ENCODE assay signal across 1 cellular context in the genomic region with DNA sequence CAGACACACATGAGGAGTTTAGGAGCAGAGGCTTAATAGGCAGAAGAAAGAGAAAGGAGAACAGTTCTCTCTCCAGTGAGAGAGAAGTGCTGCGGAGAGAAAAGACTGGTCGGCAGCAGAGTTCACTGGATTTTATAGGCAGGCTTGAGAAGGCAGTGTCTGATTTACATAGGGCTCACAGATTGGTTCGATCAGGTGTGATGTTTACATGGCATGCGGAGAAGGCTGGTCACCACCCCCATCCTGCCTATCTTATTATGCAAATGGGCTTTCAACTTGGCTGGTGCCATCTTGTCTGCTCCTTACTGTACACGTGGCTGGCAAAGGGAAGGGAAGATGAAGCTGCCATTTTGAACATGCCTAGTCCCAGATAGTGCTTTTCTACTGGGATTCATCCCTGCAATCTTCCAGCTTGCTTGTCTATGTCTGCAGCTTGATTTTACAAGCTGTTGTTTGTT.
A peak's percentile ranks its signal among the peaks of the same experiment; 100 is the strongest.
TF ChIP-seq lines count a peak whose summit lies in the region.

No MANE protein-coding gene starts in this region.

TF ChIP-seq in K562, 482 proteins besides CTCF, POLR2A, EP300 and RAD21 (continued from another document and continues in another):
- TF ChIP-seq SMC3 (conservative IDR thresholded peaks at IDR 0.05; ENCODE audit: insufficient read depth, low read depth, low read length) (no peak), FUS (optimal IDR thresholded peaks at IDR 0.05; ENCODE audit: low read depth, low read length) (no peak), SIN3B (IDR thresholded peaks at IDR 0.05; ENCODE audit: low read depth) (no peak), ZNF586 (CRISPR knock-in tag; conservative IDR thresholded peaks at IDR 0.05) (no peak), CHD4 (IDR thresholded peaks at IDR 0.05; ENCODE audit: insufficient read depth, insufficient replicate concordance, low read depth, low read length, poor library complexity, severe bottlenecking) (no peak), ZNF778 (CRISPR knock-in tag; IDR thresholded peaks at IDR 0.05) (no peak), NFXL1 (CRISPR knock-in tag; IDR thresholded peaks at IDR 0.05) (no peak), NR2F6 (CRISPR knock-in tag; IDR thresholded peaks at IDR 0.05) (no peak), SREBF2 (CRISPR knock-in tag; IDR thresholded peaks at IDR 0.05) (no peak), ELF2 (CRISPR knock-in tag; IDR thresholded peaks at IDR 0.05) (no peak), ZNF140 (CRISPR knock-in tag; IDR thresholded peaks at IDR 0.05) (no peak), EHMT2 (IDR thresholded peaks at IDR 0.05) (peak; percentile 31; the same call in 1 of the 2 replicates), MED1 (CRISPR knock-in tag; IDR thresholded peaks at IDR 0.05; ENCODE audit: borderline replicate concordance) (no peak), CBX3 (IDR thresholded peaks at IDR 0.05; ENCODE audit: borderline replicate concordance in 1 of 2, low read length in 2 of 2) (no peak), DNMT1 (IDR thresholded peaks at IDR 0.05) (no peak), ESRRA (IDR thresholded peaks at IDR 0.05; ENCODE audit: borderline replicate concordance, low read depth) (no peak), CBX2 (IDR thresholded peaks at IDR 0.05; ENCODE audit: insufficient read depth, low read length, poor library complexity, severe bottlenecking) (no peak), HNRNPUL1 (IDR thresholded peaks at IDR 0.05; ENCODE audit: low read length) (no peak), ZNF174 (CRISPR knock-in tag; IDR thresholded peaks at IDR 0.05) (no peak), ZKSCAN8 (CRISPR knock-in tag; IDR thresholded peaks at IDR 0.05) (no peak), BHLHE40 (IDR thresholded peaks at IDR 0.05; ENCODE audit: low read length) (peak; percentile 32; the same call in 1 of the 2 replicates), POLR3A (IDR thresholded peaks at IDR 0.05; ENCODE audit: borderline replicate concordance, extremely low read depth, insufficient read depth, insufficient read length) (no peak)
- TF ChIP-seq, protein P1, sequence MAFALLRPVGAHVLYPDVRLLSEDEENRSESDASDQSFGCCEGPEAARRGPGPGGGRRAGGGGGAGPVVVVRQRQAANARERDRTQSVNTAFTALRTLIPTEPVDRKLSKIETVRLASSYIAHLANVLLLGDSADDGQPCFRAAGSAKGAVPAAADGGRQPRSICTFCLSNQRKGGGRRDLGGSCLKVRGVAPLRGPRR (CRISPR knock-in tag; IDR thresholded peaks at IDR 0.05) = no peak
- TF ChIP-seq, protein P2, sequence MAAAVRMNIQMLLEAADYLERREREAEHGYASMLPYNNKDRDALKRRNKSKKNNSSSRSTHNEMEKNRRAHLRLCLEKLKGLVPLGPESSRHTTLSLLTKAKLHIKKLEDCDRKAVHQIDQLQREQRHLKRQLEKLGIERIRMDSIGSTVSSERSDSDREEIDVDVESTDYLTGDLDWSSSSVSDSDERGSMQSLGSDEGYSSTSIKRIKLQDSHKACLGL (CRISPR knock-in tag; IDR thresholded peaks at IDR 0.05; ENCODE audit: borderline replicate concordance, poor library complexity, severe bottlenecking) = no peak
- TF ChIP-seq, protein P3, sequence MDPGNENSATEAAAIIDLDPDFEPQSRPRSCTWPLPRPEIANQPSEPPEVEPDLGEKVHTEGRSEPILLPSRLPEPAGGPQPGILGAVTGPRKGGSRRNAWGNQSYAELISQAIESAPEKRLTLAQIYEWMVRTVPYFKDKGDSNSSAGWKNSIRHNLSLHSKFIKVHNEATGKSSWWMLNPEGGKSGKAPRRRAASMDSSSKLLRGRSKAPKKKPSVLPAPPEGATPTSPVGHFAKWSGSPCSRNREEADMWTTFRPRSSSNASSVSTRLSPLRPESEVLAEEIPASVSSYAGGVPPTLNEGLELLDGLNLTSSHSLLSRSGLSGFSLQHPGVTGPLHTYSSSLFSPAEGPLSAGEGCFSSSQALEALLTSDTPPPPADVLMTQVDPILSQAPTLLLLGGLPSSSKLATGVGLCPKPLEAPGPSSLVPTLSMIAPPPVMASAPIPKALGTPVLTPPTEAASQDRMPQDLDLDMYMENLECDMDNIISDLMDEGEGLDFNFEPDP (CRISPR knock-in tag; IDR thresholded peaks at IDR 0.05) = no peak
- TF ChIP-seq, protein P4, sequence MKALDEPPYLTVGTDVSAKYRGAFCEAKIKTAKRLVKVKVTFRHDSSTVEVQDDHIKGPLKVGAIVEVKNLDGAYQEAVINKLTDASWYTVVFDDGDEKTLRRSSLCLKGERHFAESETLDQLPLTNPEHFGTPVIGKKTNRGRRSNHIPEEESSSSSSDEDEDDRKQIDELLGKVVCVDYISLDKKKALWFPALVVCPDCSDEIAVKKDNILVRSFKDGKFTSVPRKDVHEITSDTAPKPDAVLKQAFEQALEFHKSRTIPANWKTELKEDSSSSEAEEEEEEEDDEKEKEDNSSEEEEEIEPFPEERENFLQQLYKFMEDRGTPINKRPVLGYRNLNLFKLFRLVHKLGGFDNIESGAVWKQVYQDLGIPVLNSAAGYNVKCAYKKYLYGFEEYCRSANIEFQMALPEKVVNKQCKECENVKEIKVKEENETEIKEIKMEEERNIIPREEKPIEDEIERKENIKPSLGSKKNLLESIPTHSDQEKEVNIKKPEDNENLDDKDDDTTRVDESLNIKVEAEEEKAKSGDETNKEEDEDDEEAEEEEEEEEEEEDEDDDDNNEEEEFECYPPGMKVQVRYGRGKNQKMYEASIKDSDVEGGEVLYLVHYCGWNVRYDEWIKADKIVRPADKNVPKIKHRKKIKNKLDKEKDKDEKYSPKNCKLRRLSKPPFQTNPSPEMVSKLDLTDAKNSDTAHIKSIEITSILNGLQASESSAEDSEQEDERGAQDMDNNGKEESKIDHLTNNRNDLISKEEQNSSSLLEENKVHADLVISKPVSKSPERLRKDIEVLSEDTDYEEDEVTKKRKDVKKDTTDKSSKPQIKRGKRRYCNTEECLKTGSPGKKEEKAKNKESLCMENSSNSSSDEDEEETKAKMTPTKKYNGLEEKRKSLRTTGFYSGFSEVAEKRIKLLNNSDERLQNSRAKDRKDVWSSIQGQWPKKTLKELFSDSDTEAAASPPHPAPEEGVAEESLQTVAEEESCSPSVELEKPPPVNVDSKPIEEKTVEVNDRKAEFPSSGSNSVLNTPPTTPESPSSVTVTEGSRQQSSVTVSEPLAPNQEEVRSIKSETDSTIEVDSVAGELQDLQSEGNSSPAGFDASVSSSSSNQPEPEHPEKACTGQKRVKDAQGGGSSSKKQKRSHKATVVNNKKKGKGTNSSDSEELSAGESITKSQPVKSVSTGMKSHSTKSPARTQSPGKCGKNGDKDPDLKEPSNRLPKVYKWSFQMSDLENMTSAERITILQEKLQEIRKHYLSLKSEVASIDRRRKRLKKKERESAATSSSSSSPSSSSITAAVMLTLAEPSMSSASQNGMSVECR (CRISPR knock-in tag; IDR thresholded peaks at IDR 0.05) = no peak
- TF ChIP-seq, protein P5, sequence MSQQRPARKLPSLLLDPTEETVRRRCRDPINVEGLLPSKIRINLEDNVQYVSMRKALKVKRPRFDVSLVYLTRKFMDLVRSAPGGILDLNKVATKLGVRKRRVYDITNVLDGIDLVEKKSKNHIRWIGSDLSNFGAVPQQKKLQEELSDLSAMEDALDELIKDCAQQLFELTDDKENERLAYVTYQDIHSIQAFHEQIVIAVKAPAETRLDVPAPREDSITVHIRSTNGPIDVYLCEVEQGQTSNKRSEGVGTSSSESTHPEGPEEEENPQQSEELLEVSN (IDR thresholded peaks at IDR 0.05; ENCODE audit: borderline replicate concordance in 1 of 2, extremely low read depth in 1 of 2, insufficient read depth in 1 of 2, insufficient read length in 1 of 2, low read depth in 1 of 2, low read length in 1 of 2, poor library complexity in 1 of 2, severe bottlenecking in 1 of 2) = peak in 1 of 2 experiments; percentile 27
- TF ChIP-seq, protein P6, sequence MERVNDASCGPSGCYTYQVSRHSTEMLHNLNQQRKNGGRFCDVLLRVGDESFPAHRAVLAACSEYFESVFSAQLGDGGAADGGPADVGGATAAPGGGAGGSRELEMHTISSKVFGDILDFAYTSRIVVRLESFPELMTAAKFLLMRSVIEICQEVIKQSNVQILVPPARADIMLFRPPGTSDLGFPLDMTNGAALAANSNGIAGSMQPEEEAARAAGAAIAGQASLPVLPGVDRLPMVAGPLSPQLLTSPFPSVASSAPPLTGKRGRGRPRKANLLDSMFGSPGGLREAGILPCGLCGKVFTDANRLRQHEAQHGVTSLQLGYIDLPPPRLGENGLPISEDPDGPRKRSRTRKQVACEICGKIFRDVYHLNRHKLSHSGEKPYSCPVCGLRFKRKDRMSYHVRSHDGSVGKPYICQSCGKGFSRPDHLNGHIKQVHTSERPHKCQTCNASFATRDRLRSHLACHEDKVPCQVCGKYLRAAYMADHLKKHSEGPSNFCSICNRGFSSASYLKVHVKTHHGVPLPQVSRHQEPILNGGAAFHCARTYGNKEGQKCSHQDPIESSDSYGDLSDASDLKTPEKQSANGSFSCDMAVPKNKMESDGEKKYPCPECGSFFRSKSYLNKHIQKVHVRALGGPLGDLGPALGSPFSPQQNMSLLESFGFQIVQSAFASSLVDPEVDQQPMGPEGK (CRISPR knock-in tag; IDR thresholded peaks at IDR 0.05; ENCODE audit: borderline replicate concordance) = no peak
- TF ChIP-seq, protein P7, sequence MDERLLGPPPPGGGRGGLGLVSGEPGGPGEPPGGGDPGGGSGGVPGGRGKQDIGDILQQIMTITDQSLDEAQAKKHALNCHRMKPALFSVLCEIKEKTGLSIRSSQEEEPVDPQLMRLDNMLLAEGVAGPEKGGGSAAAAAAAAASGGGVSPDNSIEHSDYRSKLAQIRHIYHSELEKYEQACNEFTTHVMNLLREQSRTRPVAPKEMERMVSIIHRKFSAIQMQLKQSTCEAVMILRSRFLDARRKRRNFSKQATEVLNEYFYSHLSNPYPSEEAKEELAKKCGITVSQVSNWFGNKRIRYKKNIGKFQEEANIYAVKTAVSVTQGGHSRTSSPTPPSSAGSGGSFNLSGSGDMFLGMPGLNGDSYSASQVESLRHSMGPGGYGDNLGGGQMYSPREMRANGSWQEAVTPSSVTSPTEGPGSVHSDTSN (CRISPR knock-in tag; IDR thresholded peaks at IDR 0.05; ENCODE audit: low read depth) = no peak
- TF ChIP-seq, protein P7 (tag; conservative IDR thresholded peaks at IDR 0.05; ENCODE audit: low read depth) = 0 out of 2 replicates have a peak, but pooled peaks have one; percentile 22
- TF ChIP-seq, protein P8, sequence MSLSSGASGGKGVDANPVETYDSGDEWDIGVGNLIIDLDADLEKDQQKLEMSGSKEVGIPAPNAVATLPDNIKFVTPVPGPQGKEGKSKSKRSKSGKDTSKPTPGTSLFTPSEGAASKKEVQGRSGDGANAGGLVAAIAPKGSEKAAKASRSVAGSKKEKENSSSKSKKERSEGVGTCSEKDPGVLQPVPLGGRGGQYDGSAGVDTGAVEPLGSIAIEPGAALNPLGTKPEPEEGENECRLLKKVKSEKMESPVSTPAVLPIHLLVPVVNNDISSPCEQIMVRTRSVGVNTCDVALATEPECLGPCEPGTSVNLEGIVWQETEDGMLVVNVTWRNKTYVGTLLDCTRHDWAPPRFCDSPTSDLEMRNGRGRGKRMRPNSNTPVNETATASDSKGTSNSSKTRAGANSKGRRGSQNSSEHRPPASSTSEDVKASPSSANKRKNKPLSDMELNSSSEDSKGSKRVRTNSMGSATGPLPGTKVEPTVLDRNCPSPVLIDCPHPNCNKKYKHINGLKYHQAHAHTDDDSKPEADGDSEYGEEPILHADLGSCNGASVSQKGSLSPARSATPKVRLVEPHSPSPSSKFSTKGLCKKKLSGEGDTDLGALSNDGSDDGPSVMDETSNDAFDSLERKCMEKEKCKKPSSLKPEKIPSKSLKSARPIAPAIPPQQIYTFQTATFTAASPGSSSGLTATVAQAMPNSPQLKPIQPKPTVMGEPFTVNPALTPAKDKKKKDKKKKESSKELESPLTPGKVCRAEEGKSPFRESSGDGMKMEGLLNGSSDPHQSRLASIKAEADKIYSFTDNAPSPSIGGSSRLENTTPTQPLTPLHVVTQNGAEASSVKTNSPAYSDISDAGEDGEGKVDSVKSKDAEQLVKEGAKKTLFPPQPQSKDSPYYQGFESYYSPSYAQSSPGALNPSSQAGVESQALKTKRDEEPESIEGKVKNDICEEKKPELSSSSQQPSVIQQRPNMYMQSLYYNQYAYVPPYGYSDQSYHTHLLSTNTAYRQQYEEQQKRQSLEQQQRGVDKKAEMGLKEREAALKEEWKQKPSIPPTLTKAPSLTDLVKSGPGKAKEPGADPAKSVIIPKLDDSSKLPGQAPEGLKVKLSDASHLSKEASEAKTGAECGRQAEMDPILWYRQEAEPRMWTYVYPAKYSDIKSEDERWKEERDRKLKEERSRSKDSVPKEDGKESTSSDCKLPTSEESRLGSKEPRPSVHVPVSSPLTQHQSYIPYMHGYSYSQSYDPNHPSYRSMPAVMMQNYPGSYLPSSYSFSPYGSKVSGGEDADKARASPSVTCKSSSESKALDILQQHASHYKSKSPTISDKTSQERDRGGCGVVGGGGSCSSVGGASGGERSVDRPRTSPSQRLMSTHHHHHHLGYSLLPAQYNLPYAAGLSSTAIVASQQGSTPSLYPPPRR (CRISPR knock-in tag; IDR thresholded peaks at IDR 0.05; ENCODE audit: borderline replicate concordance) = no peak
